26 cellular contexts compared by ENCODE assay signal in genomic region chr4:1359976-1360375, GRCh38. TPM values are rescaled to one million over a fixed set of nuclear protein-coding genes. Genes with fewer than 3 reads are reported as not detected.
"Had no signal": no experiment of that assay in that cellular context is flagged by ENCODE, and none has a peak within 500 bp of the region (broad histone marks: within the 10 kb centered on the region; RNA-seq: fewer than 3 reads in every experiment).

No MANE protein-coding gene starts in this region.

- DNase-seq: activated B cell treated with CpG ODN at 0.5 μM for 24 hours; activated CD4-positive, alpha-beta memory T cell treated with anti-CD3 and anti-CD28 coated beads for 36 hours; activated CD4-positive, alpha-beta T cell treated with anti-CD3 and anti-CD28 coated beads for 1 hour; activated CD4-positive, alpha-beta T cell treated with anti-CD3 and anti-CD28 coated beads, Interleukin-2, amount 10 ng/mL, durations not matched to agents 7 days and 5 days; activated CD8-positive, alpha-beta memory T cell treated with anti-CD3 and anti-CD28 coated beads for 24 hours; activated effector memory CD4-positive, alpha-beta T cell treated with anti-CD3 and anti-CD28 coated beads, Interleukin-2, amount 50 U/mL, for 16 hours; activated naive CD4-positive, alpha-beta T cell treated with Interleukin-2 at 50 U/mL for 16 hours; activated naive CD8-positive, alpha-beta T cell treated with anti-CD3 and anti-CD28 coated beads, Interleukin-2, amount 50 U/mL, for 24 hours; activated T-cell treated with anti-CD3 and anti-CD28 coated beads, Interleukin-2, amount 50 U/mL, for 4 hours; cerebellar nuclear complex; NCI-H1048; NCI-H146; NCI-H187 treated with DMSO at 0.1 percent for 48 hours; NCI-H2081 treated with DMSO at 0.1 percent for 48 hours; NCI-H446 treated with DMSO at 0.1 percent for 48 hours; NCI-H526 treated with DMSO at 0.1 percent for 48 hours; NK-92 treated with Interleukin-12 subunit alpha and Interleukin-12 subunit beta, amount 100 ng/mL, for 24 hours; PC-3; SIG-M5; T-helper 17 cell; T-helper 9 cell had no signal

- FAIRE-seq: colon, RCC 7860, TTC549 had no signal

- ATAC-seq: activated naive CD4-positive, alpha-beta T cell treated with anti-CD3 and anti-CD28 coated beads, Interleukin-2, amount 50 U/mL, for 72 hours; activated naive CD8-positive, alpha-beta T cell treated with anti-CD3 and anti-CD28 coated beads, Interleukin-2, amount 50 U/mL, for 24 hours; activated T-cell treated with anti-CD3 and anti-CD28 coated beads, Interleukin-2, amount 50 U/mL, for 4 hours; PC-3; T-helper 17 cell had no signal

RNA-seq across cellular contexts. Expression of gene NKX1-1, which starts 46.3 kb away (rescaled TPM):
- total RNA-seq: activated B cell treated with CpG ODN at 0.5 μM for 24 hours; activated CD4-positive, alpha-beta memory T cell treated with anti-CD3 and anti-CD28 coated beads for 36 hours; activated CD4-positive, alpha-beta T cell treated with anti-CD3 and anti-CD28 coated beads, Interleukin-2, amount 10 ng/mL, durations not matched to agents 7 days and 5 days; activated naive CD4-positive, alpha-beta T cell treated with anti-CD3 and anti-CD28 coated beads, Interleukin-2, amount 50 U/mL, for 72 hours; activated T-cell treated with anti-CD3 and anti-CD28 coated beads, Interleukin-2, amount 50 U/mL, for 4 hours; cardiac septum; PC-3; T-helper 17 cell had no signal
